9 cellular contexts compared by ENCODE assay signal in the genomic region with DNA sequence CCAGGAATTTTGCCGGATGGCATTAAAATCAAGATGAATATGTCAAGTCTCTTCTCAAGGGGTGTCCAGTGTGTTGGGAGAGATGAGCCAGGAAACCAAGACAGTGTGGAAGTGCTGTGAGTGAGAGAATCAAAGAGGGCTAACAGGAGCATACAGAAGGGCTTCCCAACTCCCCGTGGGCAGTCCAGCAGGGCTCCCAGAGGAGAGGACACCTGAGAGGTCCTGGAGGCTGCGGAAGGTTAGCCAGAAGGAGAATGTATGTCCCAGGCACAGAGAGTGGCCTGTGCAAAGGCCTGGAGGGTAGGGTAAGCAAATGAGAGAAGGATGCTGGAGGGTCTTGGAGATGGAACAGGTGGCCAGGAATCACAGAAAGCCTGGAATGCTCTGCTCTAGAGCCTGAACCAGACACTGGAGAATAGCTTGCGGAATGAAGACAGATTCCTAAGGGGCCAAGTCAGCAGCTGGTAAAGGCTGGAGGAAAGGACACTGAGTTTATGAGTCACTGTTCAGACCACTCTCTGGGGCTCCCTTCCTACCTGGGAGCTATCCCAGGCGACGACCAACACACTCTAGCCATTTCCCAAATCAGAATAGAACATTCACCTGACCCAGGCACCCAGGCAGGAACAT. TPM values are rescaled to one million over a fixed set of nuclear protein-coding genes. Genes with fewer than 3 reads are reported as not detected.
DNase-seq lines count a peak whose midpoint lies in the region; ATAC-seq and TF ChIP-seq lines count a peak whose summit lies in the region.
"Had no signal": no experiment of that assay in that cellular context is flagged by ENCODE, and none has a peak within 500 bp of the region (broad histone marks: within the 10 kb centered on the region; RNA-seq: fewer than 3 reads in every experiment).

No MANE protein-coding gene starts in this region.

- no peak overlapping the region for H3K4me2 ChIP-seq in mesendoderm (ENCODE audit: low read length)

- no peak for TF ChIP-seq POLR2A in GM18505 (IDR thresholded peaks at IDR 0.05; ENCODE audit: borderline replicate concordance, extremely low read depth, insufficient read depth, insufficient read length)

- H2BK5ac ChIP-seq in mesendoderm (ENCODE audit: low read length), result no peak overlapping the region

- H4K5ac ChIP-seq in mesendoderm (ENCODE audit: low read length), result no peak overlapping the region

- H2BK15ac ChIP-seq in mesendoderm (replicated peaks; ENCODE audit: low read depth), result no peak overlapping the region

- no peak for DNase-seq in stimulated activated naive CD8-positive, alpha-beta T cell treated with anti-CD3 and anti-CD28 coated beads, Interleukin-15, Interleukin-2, amounts not matched to agents 100 U/mL and 50 U/mL, for 24 hours
- no peak for DNase-seq in activated naive CD8-positive, alpha-beta T cell treated with anti-CD3 and anti-CD28 coated beads, Interleukin-2, amount 50 U/mL, for 24 hours
- peak; percentile 83 for DNase-seq in mesendoderm
- no peak for DNase-seq in GM13976 (ENCODE audit: low spot score)
- no peak for DNase-seq in hypothalamus (lab: John Stamatoyannopoulos, UW)
- DNase-seq in glutamatergic neuron, result no peak
- DNase-seq: NCI-H2107 had no signal

- H3K9ac ChIP-seq in mesendoderm (ENCODE audit: low read length), result no peak overlapping the region

- no peak overlapping the region for H3K56ac ChIP-seq in mesendoderm (ENCODE audit: low read length)

- no peaks in the 10 kb centered on the region for H3K9me3 Mint-ChIP-seq in stimulated activated naive CD8-positive, alpha-beta T cell treated with anti-CD3 and anti-CD28 coated beads, Interleukin-15, Interleukin-2, amounts not matched to agents 100 ng/mL and 50 ng/mL, for 24 hours
- no peaks in the 10 kb centered on the region for H3K9me3 Mint-ChIP-seq in activated naive CD8-positive, alpha-beta T cell treated with anti-CD3 and anti-CD28 coated beads, Interleukin-2, amount 50 U/mL, for 24 hours
- H3K9me3 Mint-ChIP-seq in glutamatergic neuron (ENCODE audit: unreplicated experiment), result peaks cover 2% of the 10 kb centered on the region

- peaks cover 9% of the 10 kb centered on the region for H3K4me1 ChIP-seq in mesendoderm (ENCODE audit: control insufficient read depth, low read depth, low read length)

- no peaks in the 10 kb centered on the region for H3K27me3 ChIP-seq in mesendoderm (ENCODE audit: insufficient read depth, low read length, poor library complexity)

- no peaks in the 10 kb centered on the region for H3K79me2 ChIP-seq in mesendoderm (ENCODE audit: control insufficient read depth, insufficient read depth, low read length)

- in situ Hi-C loops in GM13976 (cut with MboI; ENCODE audit: low sequenced_read_pairs, unreplicated experiment), result no loop called here

- H3K4ac ChIP-seq in mesendoderm (ENCODE audit: low read depth, low read length), result no peak overlapping the region

- no peak overlapping the region for H3K4me3 Mint-ChIP-seq in stimulated activated naive CD8-positive, alpha-beta T cell treated with anti-CD3 and anti-CD28 coated beads, Interleukin-15, Interleukin-2, amounts not matched to agents 100 ng/mL and 50 ng/mL, for 24 hours
- no peak overlapping the region for H3K4me3 Mint-ChIP-seq in activated naive CD8-positive, alpha-beta T cell treated with anti-CD3 and anti-CD28 coated beads, Interleukin-2, amount 50 U/mL, for 24 hours
- H3K4me3 Mint-ChIP-seq in glutamatergic neuron (ENCODE audit: unreplicated experiment), result no peak overlapping the region

- H3K23ac ChIP-seq in mesendoderm (ENCODE audit: low read length), result no peak overlapping the region

- H3K4me1 Mint-ChIP-seq in stimulated activated naive CD8-positive, alpha-beta T cell treated with anti-CD3 and anti-CD28 coated beads, Interleukin-15, Interleukin-2, amounts not matched to agents 100 ng/mL and 50 ng/mL, for 24 hours (ENCODE audit: low read depth), result peaks cover 97% of the 10 kb centered on the region
- peaks cover 93% of the 10 kb centered on the region for H3K4me1 Mint-ChIP-seq in activated naive CD8-positive, alpha-beta T cell treated with anti-CD3 and anti-CD28 coated beads, Interleukin-2, amount 50 U/mL, for 24 hours
- peaks cover 10% of the 10 kb centered on the region for H3K4me1 Mint-ChIP-seq in glutamatergic neuron (ENCODE audit: low read depth, unreplicated experiment)

- H2BK120ac ChIP-seq in mesendoderm (ENCODE audit: low read depth, low read length), result no peak overlapping the region

- no peak overlapping the region for H3K4me3 ChIP-seq in mesendoderm (ENCODE audit: low read length)

- H3K79me1 ChIP-seq in mesendoderm (ENCODE audit: low read length), result no peaks in the 10 kb centered on the region

- peak overlapping the region; percentile 92 for H3K27ac Mint-ChIP-seq in stimulated activated naive CD8-positive, alpha-beta T cell treated with anti-CD3 and anti-CD28 coated beads, Interleukin-15, Interleukin-2, amounts not matched to agents 100 ng/mL and 50 ng/mL, for 24 hours
- H3K27ac Mint-ChIP-seq in activated naive CD8-positive, alpha-beta T cell treated with anti-CD3 and anti-CD28 coated beads, Interleukin-2, amount 50 U/mL, for 24 hours, result peak overlapping the region; percentile 94
- H3K27ac Mint-ChIP-seq in glutamatergic neuron (ENCODE audit: unreplicated experiment), result no peak overlapping the region

- H2AK5ac ChIP-seq in mesendoderm (ENCODE audit: low read length), result peak overlapping the region; percentile 20

- no peak overlapping the region for H3K18ac ChIP-seq in mesendoderm (ENCODE audit: low read length)

- H3K27ac ChIP-seq in mesendoderm (ENCODE audit: low read depth, low read length), result no peak overlapping the region

- H4K8ac ChIP-seq in mesendoderm (ENCODE audit: low read depth, low read length), result no peak overlapping the region

- no peaks in the 10 kb centered on the region for H3K27me3 Mint-ChIP-seq in stimulated activated naive CD8-positive, alpha-beta T cell treated with anti-CD3 and anti-CD28 coated beads, Interleukin-15, Interleukin-2, amounts not matched to agents 100 ng/mL and 50 ng/mL, for 24 hours
- H3K27me3 Mint-ChIP-seq in activated naive CD8-positive, alpha-beta T cell treated with anti-CD3 and anti-CD28 coated beads, Interleukin-2, amount 50 U/mL, for 24 hours, result no peaks in the 10 kb centered on the region
- peaks cover 4% of the 10 kb centered on the region for H3K27me3 Mint-ChIP-seq in glutamatergic neuron (ENCODE audit: unreplicated experiment)

- peaks cover 31% of the 10 kb centered on the region for H3K36me3 Mint-ChIP-seq in stimulated activated naive CD8-positive, alpha-beta T cell treated with anti-CD3 and anti-CD28 coated beads, Interleukin-15, Interleukin-2, amounts not matched to agents 100 ng/mL and 50 ng/mL, for 24 hours (ENCODE audit: low read depth)
- peaks cover 28% of the 10 kb centered on the region for H3K36me3 Mint-ChIP-seq in activated naive CD8-positive, alpha-beta T cell treated with anti-CD3 and anti-CD28 coated beads, Interleukin-2, amount 50 U/mL, for 24 hours (ENCODE audit: low read depth)
- H3K36me3 Mint-ChIP-seq in glutamatergic neuron (ENCODE audit: unreplicated experiment), result no peaks in the 10 kb centered on the region

- no CpG with 5 or more reads among the region's 6 CpGs for WGBS in mesendoderm (ENCODE audit: extremely low coverage, insufficient coverage, low lambda C conversion rate)

- ATAC-seq in stimulated activated naive CD8-positive, alpha-beta T cell treated with anti-CD3 and anti-CD28 coated beads, Interleukin-15, Interleukin-2, amounts not matched to agents 100 U/mL and 50 U/mL, for 24 hours, result no peak
- no peak for ATAC-seq in activated naive CD8-positive, alpha-beta T cell treated with anti-CD3 and anti-CD28 coated beads, Interleukin-2, amount 50 U/mL, for 24 hours
- ATAC-seq in GM18505 (IDR thresholded peaks at IDR 0.05; ENCODE audit: unreplicated experiment), result no peak

- no peaks in the 10 kb centered on the region for H3K36me3 ChIP-seq in mesendoderm (ENCODE audit: control insufficient read depth, insufficient read depth, low read length)

- no peak for TF ChIP-seq CTCF in GM13976 (IDR thresholded peaks at IDR 0.05; ENCODE audit: borderline replicate concordance, control extremely low read depth, extremely low read depth, insufficient read depth, missing control alignments)
- no peak for TF ChIP-seq CTCF in glutamatergic neuron (IDR thresholded peaks at IDR 0.05; ENCODE audit: partially characterized antibody, unreplicated experiment)

RNA-seq across cellular contexts. Expression of a gene that starts 59.4 kb away (rescaled TPM):
- 1.1 TPM for polyA plus RNA-seq in mesendoderm (2013, experiment 1 of 2)
- polyA plus RNA-seq in mesendoderm (2013, experiment 2 of 2), result 0.88 TPM
- total RNA-seq in glutamatergic neuron (ENCODE audit: unreplicated experiment), result 0.81 TPM
